ENCODE assay signal across 27 cellular contexts in the genomic region with DNA sequence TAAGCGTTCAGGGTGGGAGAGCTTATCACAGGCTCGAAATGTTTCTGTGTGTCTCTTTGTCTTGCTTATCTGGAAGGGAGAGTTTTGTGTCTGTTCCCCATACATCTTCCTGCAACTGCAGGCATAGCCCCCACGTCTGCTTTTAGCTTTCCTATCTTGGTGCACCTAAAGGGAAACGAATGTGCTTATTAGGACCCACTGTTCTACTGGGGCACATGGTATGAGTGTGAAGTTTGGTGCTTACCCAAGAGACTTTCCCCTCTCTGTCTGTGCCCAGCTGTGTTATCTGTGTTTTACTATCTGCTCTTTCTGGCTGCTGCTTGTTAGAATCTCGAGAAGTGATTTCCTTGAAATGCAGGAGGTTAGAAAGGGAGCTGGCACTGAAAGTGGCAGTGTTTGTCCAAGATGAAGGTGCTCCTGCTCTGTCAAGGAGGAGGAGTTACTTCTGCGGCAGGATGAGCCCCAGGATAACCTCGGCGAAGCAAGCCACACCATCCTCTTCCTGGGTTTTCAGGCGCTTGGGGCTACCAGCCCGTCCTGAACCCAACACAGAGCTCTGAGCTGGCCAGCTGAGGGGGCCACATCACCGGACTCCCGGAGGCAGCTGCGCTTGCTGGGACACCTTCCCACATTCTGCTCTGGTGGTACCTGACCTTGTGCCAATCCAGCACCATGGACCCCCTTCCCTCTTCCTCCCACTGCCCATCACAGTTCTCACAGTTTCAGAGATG. TPM values are rescaled to one million over a fixed set of nuclear protein-coding genes. Genes with fewer than 3 reads are reported as not detected.
DNase-seq lines count a peak whose midpoint lies in the region; ATAC-seq and TF ChIP-seq lines count a peak whose summit lies in the region.
"Had no signal": no experiment of that assay in that cellular context is flagged by ENCODE, and none has a peak within 500 bp of the region (broad histone marks: within the 10 kb centered on the region; RNA-seq: fewer than 3 reads in every experiment).

No MANE protein-coding gene starts in this region.

- H3K36me3 Mint-ChIP-seq in activated CD4-positive, alpha-beta memory T cell treated with anti-CD3 and anti-CD28 coated beads, Interleukin-2, amount 10 ng/mL, durations not matched to agents 7 days and 5 days (ENCODE audit: low read depth), result peaks cover 61% of the 10 kb centered on the region
- H3K36me3 Mint-ChIP-seq in activated CD4-positive, alpha-beta memory T cell treated with anti-CD3 and anti-CD28 coated beads for 36 hours, result peaks cover 44% of the 10 kb centered on the region
- H3K36me3 Mint-ChIP-seq in H9 (ENCODE audit: insufficient read depth in 1 of 3, low read depth in 3 of 3), result peaks cover 16 to 72% (median 57%) of the 10 kb centered on the region in 3 experiments; a peak in 6 of 7 replicates
- peaks cover 66% of the 10 kb centered on the region for H3K36me3 Mint-ChIP-seq in effector memory CD8-positive, alpha-beta T cell (ENCODE audit: insufficient read depth)
- H3K36me3 Mint-ChIP-seq in natural killer cell, result peaks cover 6% of the 10 kb centered on the region

- no TSS peak for BruUV-seq in PC-9 (replicated peaks; lab: Mats Ljungman, UMichigan)

- H3K23me2 ChIP-seq in H9 (ENCODE audit: insufficient read length, low read depth, low read length, poor library complexity, severe bottlenecking), result no peaks in the 10 kb centered on the region

- no peak overlapping the region for H2AK5ac ChIP-seq in H9 (ENCODE audit: insufficient read length, low read length)

- intact Hi-C loops in activated CD4-positive, alpha-beta memory T cell treated with anti-CD3 and anti-CD28 coated beads for 36 hours (cut with micrococcal nuclease), result no loop called here
- intact Hi-C loops in natural killer cell (cut with micrococcal nuclease), result no loop called here
- intact Hi-C loops in PC-9 (cut with micrococcal nuclease; ENCODE audit: unreplicated experiment), result no loop called here

- no peak overlapping the region for H4K5ac ChIP-seq in H9 (ENCODE audit: insufficient read length, low read depth, low read length)

- H3K36me3 ChIP-seq in PC-9 (ENCODE audit: low read depth), result no peaks in the 10 kb centered on the region
- peaks cover 0 to 68% (median 0%) of the 10 kb centered on the region in 3 donors for H3K36me3 ChIP-seq in tibial nerve
- H3K36me3 ChIP-seq: breast epithelium had no signal

- H2BK15ac ChIP-seq in H9 (ENCODE audit: low read depth, low read length), result no peak overlapping the region

- peaks cover 10% of the 10 kb centered on the region for H3K4me1 Mint-ChIP-seq in activated CD4-positive, alpha-beta memory T cell treated with anti-CD3 and anti-CD28 coated beads, Interleukin-2, amount 10 ng/mL, durations not matched to agents 7 days and 5 days
- peaks cover 17% of the 10 kb centered on the region for H3K4me1 Mint-ChIP-seq in activated CD4-positive, alpha-beta memory T cell treated with anti-CD3 and anti-CD28 coated beads for 36 hours (ENCODE audit: low read depth)
- H3K4me1 Mint-ChIP-seq in H9, result no peaks in the 10 kb centered on the region; a peak in 2 of 4 replicates
- peaks cover 34 to 44% of the 10 kb centered on the region in 2 donors for H3K4me1 Mint-ChIP-seq in effector memory CD8-positive, alpha-beta T cell (ENCODE audit: low read depth in 2 of 2)
- peaks cover 33 to 35% of the 10 kb centered on the region in 2 donors for H3K4me1 Mint-ChIP-seq in natural killer cell

- H2BK120ac ChIP-seq in H9 (ENCODE audit: low read depth, low read length, poor library complexity, severe bottlenecking), result no peak overlapping the region

- no peak overlapping the region for H3K27ac Mint-ChIP-seq in activated CD4-positive, alpha-beta memory T cell treated with anti-CD3 and anti-CD28 coated beads, Interleukin-2, amount 10 ng/mL, durations not matched to agents 7 days and 5 days
- no peak overlapping the region for H3K27ac Mint-ChIP-seq in activated CD4-positive, alpha-beta memory T cell treated with anti-CD3 and anti-CD28 coated beads for 36 hours
- peak overlapping the region in 2 of 3 experiments; percentile 19 to 40; a peak in 2 of 7 replicates for H3K27ac Mint-ChIP-seq in H9
- peak overlapping the region; percentile 62 to 90 for H3K27ac Mint-ChIP-seq in effector memory CD8-positive, alpha-beta T cell
- peak overlapping the region; percentile 23 to 68 for H3K27ac Mint-ChIP-seq in natural killer cell
- H3K27ac Mint-ChIP-seq: activated CD4-positive, alpha-beta T cell treated with anti-CD3 and anti-CD28 coated beads for 36 hours; HFFc6; type B pancreatic cell had no signal

- H3K4me1 ChIP-seq in H9 (ENCODE audit: insufficient read depth, low read length), result no peaks in the 10 kb centered on the region
- no peaks in the 10 kb centered on the region for H3K4me1 ChIP-seq in PC-9 (replicated peaks; ENCODE audit: insufficient read depth)
- no peaks in the 10 kb centered on the region for H3K4me1 ChIP-seq in tibial nerve
- H3K4me1 ChIP-seq: breast epithelium had no signal

- H3K4me3 ChIP-seq in PC-9 (no peak overlapping the region), tibial nerve (no peak overlapping the region)
- H3K4me3 ChIP-seq: breast epithelium, dorsolateral prefrontal cortex, GM12878, hepatocyte had no signal

- H2BK12ac ChIP-seq in H9 (ENCODE audit: insufficient read length, low read depth, low read length), result no peak overlapping the region

- H3K27ac ChIP-seq in H9 (ENCODE audit: insufficient read length, low read depth, low read length) (no peak overlapping the region), PC-9 (no peak overlapping the region), tibial nerve (no peak overlapping the region)
- H3K27ac ChIP-seq: breast epithelium, dorsolateral prefrontal cortex, hepatocyte had no signal

- no peak overlapping the region for H3K4me3 Mint-ChIP-seq in activated CD4-positive, alpha-beta memory T cell treated with anti-CD3 and anti-CD28 coated beads, Interleukin-2, amount 10 ng/mL, durations not matched to agents 7 days and 5 days
- H3K4me3 Mint-ChIP-seq in activated CD4-positive, alpha-beta memory T cell treated with anti-CD3 and anti-CD28 coated beads for 36 hours, result no peak overlapping the region
- H3K4me3 Mint-ChIP-seq in H9 (no peak overlapping the region), natural killer cell (no peak overlapping the region)
- H3K4me3 Mint-ChIP-seq in effector memory CD8-positive, alpha-beta T cell, result no peak overlapping the region
- H3K4me3 Mint-ChIP-seq: activated CD4-positive, alpha-beta T cell treated with anti-CD3 and anti-CD28 coated beads for 36 hours; HFFc6; stimulated activated naive CD8-positive, alpha-beta T cell treated with anti-CD3 and anti-CD28 coated beads, Interleukin-15, amount 100 ng/mL, for 72 hours; type B pancreatic cell had no signal

- TF ChIP-seq CTCF in H9 (conservative IDR thresholded peaks at IDR 0.05) (no peak), natural killer cell (IDR thresholded peaks at IDR 0.05) (no peak), PC-9 (conservative IDR thresholded peaks at IDR 0.05) (no peak), tibial nerve (IDR thresholded peaks at IDR 0.05) (no peak)

- H2AFZ ChIP-seq in H9 (ENCODE audit: low read length), result no peak overlapping the region
- no peak overlapping the region for H2AFZ ChIP-seq in PC-9
- H2AFZ ChIP-seq: hepatocyte had no signal

- no peak overlapping the region for H3K18ac ChIP-seq in H9 (ENCODE audit: insufficient read length, low read depth, low read length)

- no peak overlapping the region for H3K4ac ChIP-seq in H9 (ENCODE audit: low read depth, low read length)

- H4K91ac ChIP-seq in H9 (ENCODE audit: insufficient read length, low read depth, low read length), result no peak overlapping the region

- POLR2A ChIA-PET in activated CD4-positive, alpha-beta memory T cell treated with anti-CD3 and anti-CD28 coated beads, Interleukin-2, amount 10 ng/mL, durations not matched to agents 7 days and 5 days (lab: Charles Lee), result interaction anchor here (0.8 to 2.3 kb wide), 3 partner anchors 23 to 52 kb away, joined by 3 to 6 read pairs (median 4); partner anchors contain the start of genes DYNLT1 and SYTL3
- POLR2A ChIA-PET in activated CD4-positive, alpha-beta memory T cell treated with anti-CD3 and anti-CD28 coated beads for 36 hours (lab: Charles Lee), result interaction anchor here (0.6 kb wide), 1 partner anchor 18 kb away, joined by 3 read pairs; no protein-coding TSS in a partner anchor
- POLR2A ChIA-PET in PC-9 (lab: Charles Lee; ENCODE audit: unreplicated experiment), result no interaction called here

- H3K14ac ChIP-seq in H9 (ENCODE audit: insufficient read depth, low read length), result no peak overlapping the region

- H3K9me3 ChIP-seq in H9 (ENCODE audit: control insufficient read depth, low read depth, low read length) (no peaks in the 10 kb centered on the region), PC-9 (ENCODE audit: insufficient read depth, low read depth) (no peaks in the 10 kb centered on the region), tibial nerve (no peaks in the 10 kb centered on the region)
- H3K9me3 ChIP-seq: breast epithelium had no signal

- H4K8ac ChIP-seq in H9 (replicated peaks; ENCODE audit: insufficient read length, low read depth, low read length), result no peak overlapping the region

- H3K56ac ChIP-seq in H9 (ENCODE audit: insufficient read length, low read depth, low read length), result no peak overlapping the region

- no peaks in the 10 kb centered on the region for H3K9me3 Mint-ChIP-seq in activated CD4-positive, alpha-beta memory T cell treated with anti-CD3 and anti-CD28 coated beads, Interleukin-2, amount 10 ng/mL, durations not matched to agents 7 days and 5 days
- no peaks in the 10 kb centered on the region for H3K9me3 Mint-ChIP-seq in activated CD4-positive, alpha-beta memory T cell treated with anti-CD3 and anti-CD28 coated beads for 36 hours
- H3K9me3 Mint-ChIP-seq in H9 (no peaks in the 10 kb centered on the region), natural killer cell (no peaks in the 10 kb centered on the region)
- no peaks in the 10 kb centered on the region for H3K9me3 Mint-ChIP-seq in effector memory CD8-positive, alpha-beta T cell
- H3K9me3 Mint-ChIP-seq: HFFc6; stimulated activated naive CD8-positive, alpha-beta T cell treated with anti-CD3 and anti-CD28 coated beads, Interleukin-15, amount 100 ng/mL, for 72 hours; type B pancreatic cell had no signal

- no CpG with 5 or more reads among the region's 13 CpGs for WGBS in H9 (ENCODE audit: extremely low coverage, insufficient read length, low lambda C conversion rate)
- WGBS in tibial nerve, 2 donors, result 90 to 93% methylated on average over 13 of the region's 13 CpGs

- TF ChIP-seq EP300 in tibial nerve (IDR thresholded peaks at IDR 0.05), result no peak

- H3K27me3 ChIP-seq in H9 (ENCODE audit: insufficient read depth, low read length), result no peaks in the 10 kb centered on the region
- no peaks in the 10 kb centered on the region for H3K27me3 ChIP-seq in PC-9 (ENCODE audit: insufficient read depth, low read depth)
- no peaks in the 10 kb centered on the region for H3K27me3 ChIP-seq in tibial nerve
- H3K27me3 ChIP-seq: breast epithelium, dorsolateral prefrontal cortex, hepatocyte had no signal

- TF ChIP-seq POLR2A in erythroblast (IDR thresholded peaks at IDR 0.05; ENCODE audit: low read length), result no peak
- no peak for TF ChIP-seq POLR2A in tibial nerve (IDR thresholded peaks at IDR 0.05)

- H3K9ac ChIP-seq in H9 (ENCODE audit: extremely low read depth, insufficient read length, low read length), result no peak overlapping the region

- H3K79me2 ChIP-seq in H9 (ENCODE audit: insufficient read depth, low read length) (no peaks in the 10 kb centered on the region), PC-9 (ENCODE audit: low read depth) (no peaks in the 10 kb centered on the region)
- H3K79me2 ChIP-seq: hepatocyte had no signal

- H4K20me1 ChIP-seq in H9 (ENCODE audit: control insufficient read depth, insufficient read depth, insufficient read length), result no peaks in the 10 kb centered on the region
- no peaks in the 10 kb centered on the region for H4K20me1 ChIP-seq in PC-9 (ENCODE audit: insufficient read depth)

- H3K4me2 ChIP-seq in H9 (ENCODE audit: insufficient read depth, insufficient read length, low read length), result no peak overlapping the region
- no peak overlapping the region for H3K4me2 ChIP-seq in PC-9
- H3K4me2 ChIP-seq: hepatocyte had no signal

- no peak for ATAC-seq in effector memory CD8-positive, alpha-beta T cell (replicated peaks)
- ATAC-seq in natural killer cell, result no peak
- ATAC-seq: activated CD4-positive, alpha-beta T cell treated with anti-CD3 and anti-CD28 coated beads for 36 hours; GM12878; stimulated activated naive CD8-positive, alpha-beta T cell treated with anti-CD3 and anti-CD28 coated beads, Interleukin-15, amount 100 ng/mL, for 72 hours had no signal

- CTCF ChIA-PET in activated CD4-positive, alpha-beta memory T cell treated with anti-CD3 and anti-CD28 coated beads, Interleukin-2, amount 10 ng/mL, durations not matched to agents 7 days and 5 days (lab: Charles Lee), result interaction anchor here (1.5 kb wide), 1 partner anchor 400 kb away, joined by 3 read pairs; no protein-coding TSS in a partner anchor
- CTCF ChIA-PET in activated CD4-positive, alpha-beta memory T cell treated with anti-CD3 and anti-CD28 coated beads for 36 hours (lab: Charles Lee), result interaction anchor here (1.0 to 1.4 kb wide), 3 partner anchors 17 to 400 kb away, joined by 3 to 8 read pairs (median 5); no protein-coding TSS in a partner anchor
- CTCF ChIA-PET in PC-9 (lab: Charles Lee), result interaction anchor here (0.6 kb wide), 1 partner anchor 392 kb away, joined by 6 read pairs; no protein-coding TSS in a partner anchor

- no peak overlapping the region for H2BK20ac ChIP-seq in H9 (ENCODE audit: low read depth, low read length, poor library complexity, severe bottlenecking)

- H3K27me3 Mint-ChIP-seq in activated CD4-positive, alpha-beta memory T cell treated with anti-CD3 and anti-CD28 coated beads, Interleukin-2, amount 10 ng/mL, durations not matched to agents 7 days and 5 days, result no peaks in the 10 kb centered on the region
- H3K27me3 Mint-ChIP-seq in activated CD4-positive, alpha-beta memory T cell treated with anti-CD3 and anti-CD28 coated beads for 36 hours, result no peaks in the 10 kb centered on the region
- H3K27me3 Mint-ChIP-seq in H9 (ENCODE audit: low read depth) (no peaks in the 10 kb centered on the region), natural killer cell (ENCODE audit: low read depth in 2 of 2) (no peaks in the 10 kb centered on the region)
- H3K27me3 Mint-ChIP-seq in effector memory CD8-positive, alpha-beta T cell, result no peaks in the 10 kb centered on the region
- H3K27me3 Mint-ChIP-seq: activated CD4-positive, alpha-beta T cell treated with anti-CD3 and anti-CD28 coated beads for 36 hours; stimulated activated naive CD8-positive, alpha-beta T cell treated with anti-CD3 and anti-CD28 coated beads, Interleukin-15, amount 100 ng/mL, for 72 hours; type B pancreatic cell had no signal

- no peaks in the 10 kb centered on the region for H3K9me2 ChIP-seq in PC-9 (ENCODE audit: insufficient read depth)

- H3K23ac ChIP-seq in H9 (ENCODE audit: insufficient read length, low read depth, low read length), result no peak overlapping the region

- H3K79me1 ChIP-seq in H9 (ENCODE audit: insufficient read depth, low read depth, low read length, poor library complexity, severe bottlenecking), result no peaks in the 10 kb centered on the region

- H3F3A ChIP-seq in PC-9 (ENCODE audit: insufficient read depth, low read depth), result no peaks in the 10 kb centered on the region

- DNase-seq in activated CD4-positive, alpha-beta memory T cell treated with anti-CD3 and anti-CD28 coated beads, Interleukin-2, amount 10 ng/mL, durations not matched to agents 7 days and 5 days, result peak; percentile 12
- no peak for DNase-seq in activated CD4-positive, alpha-beta memory T cell treated with anti-CD3 and anti-CD28 coated beads for 36 hours
- DNase-seq in H9 (no peak), natural killer cell (no peak), PC-9 (no peak), erythroblast (lab: John Stamatoyannopoulos, UW) (no peak), tibial nerve (ENCODE audit: low spot score in 2 of 2) (no peak)
- no peak for DNase-seq in effector memory CD8-positive, alpha-beta T cell
- DNase-seq: activated CD4-positive, alpha-beta T cell treated with anti-CD3 and anti-CD28 coated beads for 36 hours; AML-193; COR-L47; DMS79 treated with DMSO at 0.1 percent for 48 hours; dorsolateral prefrontal cortex; foreskin melanocyte; HFFc6; KG1; mammary epithelial cell; NCI-H1694 treated with DMSO at 0.1 percent for 48 hours; NCI-H2171 treated with DMSO at 0.1 percent for 48 hours; NCI-H526; retina; stimulated activated CD4-positive, alpha-beta T cell treated with anti-CD3 and anti-CD28 coated beads, Interleukin-4, amount 100 ng/mL, for 4 hours; stimulated activated naive CD8-positive, alpha-beta T cell treated with anti-CD3 and anti-CD28 coated beads, Interleukin-15, amount 100 ng/mL, for 72 hours had no signal

- H3T11ph ChIP-seq in H9 (ENCODE audit: low read length), result no peak overlapping the region

- no peak overlapping the region for H2BK5ac ChIP-seq in H9 (ENCODE audit: insufficient read length, low read length)

RNA-seq across cellular contexts. Expression of gene DYNLT1, which starts 23.4 kb away (rescaled TPM):
- total RNA-seq in activated CD4-positive, alpha-beta memory T cell treated with anti-CD3 and anti-CD28 coated beads, Interleukin-2, amount 10 ng/mL, durations not matched to agents 7 days and 5 days, result 100 to 1,000 TPM; 130 to 133 TPM
- 100 to 1,000 TPM; 117 to 120 TPM for total RNA-seq in activated CD4-positive, alpha-beta memory T cell treated with anti-CD3 and anti-CD28 coated beads for 36 hours
- 105 and 117 TPM in 2 replicates for total RNA-seq in H9 (2021)
- total RNA-seq in natural killer cell, result 100 to 1,000 TPM in 1 of 3 donors, 10 to 100 TPM in 2; 85.7 to 106 (median 86.8) TPM
- total RNA-seq in PC-9 (2021), result 99.6 and 105 TPM in 2 replicates
- total RNA-seq in tibial nerve, result 10 to 100 TPM; 36.6 to 80.0 (median 49.1) TPM

RNA-seq across cellular contexts. Expression of gene SYTL3, which starts 28.7 kb away (rescaled TPM):
- total RNA-seq in activated CD4-positive, alpha-beta memory T cell treated with anti-CD3 and anti-CD28 coated beads, Interleukin-2, amount 10 ng/mL, durations not matched to agents 7 days and 5 days, result 100 to 1,000 TPM; 133 to 135 TPM
- total RNA-seq in activated CD4-positive, alpha-beta memory T cell treated with anti-CD3 and anti-CD28 coated beads for 36 hours, result 100 to 1,000 TPM; 181 to 186 TPM
- total RNA-seq in H9 (2021) (0.09 and 0.20 TPM in 2 replicates), natural killer cell (100 to 1,000 TPM in 1 of 3 donors, 10 to 100 TPM in 2; 84.1 to 143 (median 89.0) TPM), PC-9 (2021) (7.8 and 8.3 TPM in 2 replicates), tibial nerve (1 to 10 TPM; 1.3 to 6.7 (median 3.6) TPM)

Comparison
In these comparisons a context has a peak if more than half of its experiments do, and no peak if none do; other contexts are left out.
1. H3K27ac Mint-ChIP-seq: peak in H9 (2 of 3), effector memory CD8-positive, alpha-beta T cell (2 of 2) and natural killer cell (2 of 2); none in activated CD4-positive, alpha-beta memory T cell treated with anti-CD3 and anti-CD28 coated beads, Interleukin-2, amount 10 ng/mL, durations not matched to agents 7 days and 5 days (single experiment) and activated CD4-positive, alpha-beta memory T cell treated with anti-CD3 and anti-CD28 coated beads for 36 hours (single experiment).